15 cellular contexts compared by ENCODE assay signal in the genomic region with DNA sequence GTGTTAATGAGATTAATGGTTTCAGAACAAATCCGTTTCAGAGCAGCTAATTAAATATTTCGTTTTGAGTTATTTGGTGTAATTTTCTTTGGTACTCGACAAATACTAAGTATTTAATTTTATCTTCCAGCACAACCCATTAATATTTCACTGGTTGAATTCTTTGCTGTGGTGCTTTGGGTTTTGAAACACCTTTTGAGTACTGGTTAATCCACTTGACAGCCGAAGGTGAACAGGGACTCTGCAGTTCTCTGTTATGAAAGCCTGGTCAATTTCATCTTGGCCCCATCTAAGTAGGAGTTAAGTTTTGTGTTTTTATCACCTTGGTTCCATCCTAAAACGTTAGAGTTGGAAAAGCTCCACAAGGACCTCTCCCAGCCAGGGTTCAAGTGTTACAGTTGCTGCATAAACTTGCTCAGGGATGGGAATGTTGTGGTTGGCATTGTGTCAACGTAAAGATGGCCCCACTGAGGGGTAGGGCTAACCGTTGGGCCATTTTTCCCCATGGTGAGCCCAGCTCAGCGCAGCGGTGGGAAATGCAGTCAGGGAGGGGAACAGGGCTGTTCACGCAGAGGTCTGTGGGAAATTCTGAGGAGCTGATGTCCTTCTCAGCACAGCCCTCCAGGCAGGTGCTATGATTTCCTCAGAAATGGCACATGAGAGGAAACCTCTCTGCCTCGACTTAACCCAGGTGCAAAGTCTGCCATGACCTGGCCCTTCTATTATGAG.
DNase-seq lines count a peak whose midpoint lies in the region; ATAC-seq and TF ChIP-seq lines count a peak whose summit lies in the region.
"Had no signal": no experiment of that assay in that cellular context is flagged by ENCODE, and none has a peak within 500 bp of the region (broad histone marks: within the 10 kb centered on the region; RNA-seq: fewer than 3 reads in every experiment).

No MANE protein-coding gene starts in this region.

- no peak overlapping the region for H3K27ac ChIP-seq in ACC112 (ENCODE audit: low read depth, low read length)
- H3K27ac ChIP-seq in colonic mucosa: no peak overlapping the region
- no peak overlapping the region for H3K27ac ChIP-seq in neuronal stem cell (replicated peaks; ENCODE audit: low read length)
- H3K27ac ChIP-seq in thyroid gland: no peak overlapping the region
- H3K27ac ChIP-seq: transverse colon had no signal

- H3K4ac ChIP-seq in neuronal stem cell (ENCODE audit: low read length): no peak overlapping the region

- peak overlapping the region; percentile 32 for H3K23ac ChIP-seq in neuronal stem cell (ENCODE audit: low read depth, low read length, poor library complexity)

- H3K27me3 ChIP-seq in ACC112 (ENCODE audit: insufficient read depth, low read length) (peaks cover 63% of the 10 kb centered on the region), colonic mucosa (no peaks in the 10 kb centered on the region), neuronal stem cell (ENCODE audit: control insufficient read depth in 3 of 3, insufficient read depth in 3 of 3, low read depth in 1 of 3, low read length in 3 of 3) (peaks cover 0 to 4% (median 2%) of the 10 kb centered on the region in 3 experiments), thyroid gland (no peaks in the 10 kb centered on the region)

- intact Hi-C loops in colonic mucosa (cut with DNase I): no loop called here
- intact Hi-C loops in thyroid gland (cut with DNase I): no loop called here

- H3K4me3 ChIP-seq in ACC112 (ENCODE audit: low read depth, low read length) (peak overlapping the region; percentile 66; the same call in 1 of the 2 replicates), colonic mucosa (no peak overlapping the region), neuronal stem cell (ENCODE audit: low read length in 2 of 2) (no peak overlapping the region), thyroid gland (replicated peaks in 1 of 3) (no peak overlapping the region)

- no peak overlapping the region for H2BK15ac ChIP-seq in neuronal stem cell (ENCODE audit: low read length)

- no peak overlapping the region for H2AFZ ChIP-seq in ACC112 (ENCODE audit: low read length, unreplicated experiment)
- peak overlapping the region; percentile 1 for H2AFZ ChIP-seq in neuronal stem cell (ENCODE audit: low read length)

- H2AK5ac ChIP-seq in neuronal stem cell (ENCODE audit: low read depth, low read length): peak overlapping the region; percentile 61

- H4K8ac ChIP-seq in neuronal stem cell (ENCODE audit: low read depth, low read length): no peak overlapping the region

- H2BK5ac ChIP-seq in neuronal stem cell (ENCODE audit: low read length): no peak overlapping the region

- no peak overlapping the region for H4K91ac ChIP-seq in neuronal stem cell (ENCODE audit: low read depth, low read length, poor library complexity)

- ATAC-seq in HG02870 (IDR thresholded peaks at IDR 0.05; ENCODE audit: unreplicated experiment) (peak; percentile 28), HG03457 (IDR thresholded peaks at IDR 0.05; ENCODE audit: unreplicated experiment) (no peak)
- ATAC-seq: WTC11 had no signal

- H3K9ac ChIP-seq in colonic mucosa (ENCODE audit: low read depth in 2 of 2, low read length in 2 of 2) (no peak overlapping the region), neuronal stem cell (ENCODE audit: low read depth, low read length, poor library complexity) (no peak overlapping the region)

- H3K36me3 ChIP-seq in ACC112 (ENCODE audit: insufficient read depth, low read length): no peaks in the 10 kb centered on the region
- H3K36me3 ChIP-seq in colonic mucosa: no peaks in the 10 kb centered on the region
- H3K36me3 ChIP-seq in neuronal stem cell (replicated peaks in 1 of 2; ENCODE audit: control insufficient read depth in 2 of 2, insufficient read depth in 2 of 2, low read length in 2 of 2): no peaks in the 10 kb centered on the region
- no peaks in the 10 kb centered on the region for H3K36me3 ChIP-seq in thyroid gland
- H3K36me3 ChIP-seq: transverse colon had no signal

- DNase-seq in colonic mucosa (peak; percentile 10), neuronal stem cell (ENCODE audit: low spot score) (no peak), NCI-H146 (lab: John Stamatoyannopoulos, UW) (no peak), thyroid gland (no peak)
- DNase-seq: islet precursor cell, mesendoderm, NCI-H187, nephron progenitor cell, Right ventricle myocardium superior, transverse colon had no signal

- H3K18ac ChIP-seq in neuronal stem cell (ENCODE audit: low read length): peak overlapping the region; percentile 50

- H3K4me1 ChIP-seq in ACC112 (ENCODE audit: control insufficient read depth, insufficient read depth, low read length, unreplicated experiment) (no peaks in the 10 kb centered on the region), colonic mucosa (no peaks in the 10 kb centered on the region), neuronal stem cell (ENCODE audit: control insufficient read depth in 2 of 2, insufficient read depth in 1 of 2, low read depth in 1 of 2, low read length in 2 of 2) (peaks cover 2 to 5% of the 10 kb centered on the region in 2 donors), thyroid gland (peaks cover 7 to 8% of the 10 kb centered on the region in 2 donors)
- H3K4me1 ChIP-seq: Caco-2 had no signal

- no peaks in the 10 kb centered on the region for H3K9me3 ChIP-seq in colonic mucosa
- H3K9me3 ChIP-seq in neuronal stem cell (replicated peaks in 1 of 2; ENCODE audit: control insufficient read depth in 2 of 2, insufficient read depth in 1 of 2, low read depth in 1 of 2, low read length in 2 of 2): no peaks in the 10 kb centered on the region
- no peaks in the 10 kb centered on the region for H3K9me3 ChIP-seq in thyroid gland
- H3K9me3 ChIP-seq: Caco-2, transverse colon had no signal

- WGBS in neuronal stem cell (ENCODE audit: extremely low coverage in 2 of 2, insufficient read length in 2 of 2, insufficient replicate concordance in 1 of 2), 2 donors: no CpG with 5 or more reads among the region's 11 CpGs
- WGBS in thyroid gland, 2 donors: 41 to 46% methylated on average over 11 of the region's 11 CpGs

- H3K4me2 ChIP-seq in neuronal stem cell (ENCODE audit: insufficient read depth, low read length, poor library complexity, severe bottlenecking): no peak overlapping the region

- no peak for TF ChIP-seq POLR2A in thyroid gland (IDR thresholded peaks at IDR 0.05)

- H2BK120ac ChIP-seq in neuronal stem cell (ENCODE audit: low read depth, low read length): no peak overlapping the region

- TF ChIP-seq CTCF in colonic mucosa (IDR thresholded peaks at IDR 0.05) (no peak), thyroid gland (IDR thresholded peaks at IDR 0.05) (no peak)

- no peak overlapping the region for H3K14ac ChIP-seq in neuronal stem cell (ENCODE audit: low read length)

- peak overlapping the region; percentile 69 for H2BK12ac ChIP-seq in neuronal stem cell (ENCODE audit: low read length)

- H3K79me2 ChIP-seq in ACC112 (ENCODE audit: control insufficient read depth, insufficient read depth, low read length, unreplicated experiment): no peaks in the 10 kb centered on the region

- no peaks in the 10 kb centered on the region for H3K79me1 ChIP-seq in neuronal stem cell (ENCODE audit: low read depth, low read length)
